In genomic region chr11:63814383-63814736, GRCh38 we compare ENCODE assay signal across 8 cellular contexts. TPM values are rescaled to one million over a fixed set of nuclear protein-coding genes. Genes with fewer than 3 reads are reported as not detected.
DNase-seq lines count a peak whose midpoint lies in the region; ATAC-seq and TF ChIP-seq lines count a peak whose summit lies in the region.

No MANE protein-coding gene starts in this region.

- H2AFZ ChIP-seq in PC-3 (ENCODE audit: low read length) (peak overlapping the region; percentile 97), fibroblast of lung (ENCODE audit: low read length) (no peak overlapping the region)

- H3K4me3 ChIP-seq in GM12864 (ENCODE audit: low read depth, low read length) (peak overlapping the region; percentile 97), PC-3 (ENCODE audit: low read length) (peak overlapping the region; percentile 96), fibroblast of lung (replicated peaks in 1 of 4; ENCODE audit: control extremely low read depth in 1 of 4, insufficient read depth in 1 of 4, low read depth in 3 of 4, low read length in 4 of 4) (peak overlapping the region; percentile 88 to 95 (median 91)), psoas muscle (peak overlapping the region; percentile 82)

- intact Hi-C loops in PC-3 (cut with micrococcal nuclease) (loop anchor here (1.0 kb wide), 1 partner anchor 46 kb away; the partner anchor contains the start of gene ZFTA), psoas muscle (cut with DNase I) (no loop called here)

- H3K79me2 ChIP-seq in PC-3 (ENCODE audit: low read length): peaks cover 46% of the 10 kb centered on the region
- peaks cover 40% of the 10 kb centered on the region for H3K79me2 ChIP-seq in fibroblast of lung (ENCODE audit: control insufficient read depth, insufficient read depth, low read length)

- no peak overlapping the region for H3K27ac ChIP-seq in PC-3 (ENCODE audit: low read length)
- H3K27ac ChIP-seq in fibroblast of lung (ENCODE audit: insufficient read depth, low read length): no peak overlapping the region
- no peak overlapping the region for H3K27ac ChIP-seq in psoas muscle
- no peak overlapping the region for H3K27ac ChIP-seq in caudate nucleus (ENCODE audit: low read depth, low read length)

- no peaks in the 10 kb centered on the region for H3F3A ChIP-seq in PC-3 (ENCODE audit: low read length, unreplicated experiment)

- CTCF ChIA-PET in PC-3 (lab: Charles Lee): no interaction called here

- no peaks in the 10 kb centered on the region for H3K9me3 ChIP-seq in PC-3 (ENCODE audit: low read length)
- H3K9me3 ChIP-seq in fibroblast of lung (ENCODE audit: control insufficient read depth, insufficient read depth, low read depth, low read length): no peaks in the 10 kb centered on the region
- H3K9me3 ChIP-seq in psoas muscle: no peaks in the 10 kb centered on the region

- POLR2A ChIA-PET in PC-3 (lab: Charles Lee; ENCODE audit: unreplicated experiment): no interaction called here

- H4K20me1 ChIP-seq in PC-3 (ENCODE audit: low read length): peaks cover 36% of the 10 kb centered on the region
- H4K20me1 ChIP-seq in fibroblast of lung (ENCODE audit: control insufficient read depth, extremely low read depth, insufficient read depth, low read length): no peaks in the 10 kb centered on the region

- no peaks in the 10 kb centered on the region for H3K9me2 ChIP-seq in PC-3 (replicated peaks; ENCODE audit: low read length)

- WGBS in psoas muscle, 3 donors: 34 to 39% (median 38%) methylated on average over 7 of the region's 7 CpGs

- ATAC-seq in PC-3 (peak; percentile 10), psoas muscle (no peak), GM21390 (IDR thresholded peaks at IDR 0.05; ENCODE audit: unreplicated experiment) (no peak), HG03097 (IDR thresholded peaks at IDR 0.05; ENCODE audit: low FRiP score, unreplicated experiment) (no peak)

- H3K36me3 ChIP-seq in PC-3 (ENCODE audit: low read depth, low read length) (peaks cover 19% of the 10 kb centered on the region), fibroblast of lung (ENCODE audit: control insufficient read depth, insufficient read depth, low read length) (peaks cover 13% of the 10 kb centered on the region), psoas muscle (ENCODE audit: insufficient read depth in 1 of 2, low read depth in 1 of 2) (peaks cover 0 to 30% of the 10 kb centered on the region in 2 donors)

- DNase-seq in GM12864 (ENCODE audit: low read depth): no peak
- DNase-seq in PC-3: peak; percentile 16
- peak in 1 of 2 donors; percentile 9 for DNase-seq in fibroblast of lung (ENCODE audit: low read depth in 2 of 2)
- no peak for DNase-seq in psoas muscle
- no peak for DNase-seq in caudate nucleus (lab: John Stamatoyannopoulos, UW)
- no peak for DNase-seq in cerebellar nuclear complex (lab: John Stamatoyannopoulos, UW)

- TSS peak; percentile 49 for BruUV-seq in PC-3 (replicated peaks; lab: Mats Ljungman, UMichigan)

- H3K4me1 ChIP-seq in PC-3 (ENCODE audit: insufficient read depth, low read length): peaks cover 17% of the 10 kb centered on the region
- H3K4me1 ChIP-seq in fibroblast of lung (ENCODE audit: control insufficient read depth, extremely low read depth, insufficient read depth, low read length): peaks cover 7% of the 10 kb centered on the region
- peaks cover 11% of the 10 kb centered on the region for H3K4me1 ChIP-seq in psoas muscle

- H3K9ac ChIP-seq in PC-3 (ENCODE audit: low read length): peak overlapping the region; percentile 83
- peak overlapping the region; percentile 79 for H3K9ac ChIP-seq in fibroblast of lung (ENCODE audit: insufficient read depth, low read length)

- no peaks in the 10 kb centered on the region for H3K27me3 ChIP-seq in PC-3 (ENCODE audit: low read length)
- H3K27me3 ChIP-seq in fibroblast of lung (ENCODE audit: control insufficient read depth, insufficient read depth, low read length): no peaks in the 10 kb centered on the region
- no peaks in the 10 kb centered on the region for H3K27me3 ChIP-seq in psoas muscle (ENCODE audit: insufficient read depth in 3 of 3, low read length in 2 of 3)

- H3K4me2 ChIP-seq in PC-3 (ENCODE audit: low read length) (peak overlapping the region; percentile 82), fibroblast of lung (ENCODE audit: extremely low read depth, insufficient read depth, low read length) (peak overlapping the region; percentile 82)

- no peak for TF ChIP-seq CTCF in GM12864 (IDR thresholded peaks at IDR 0.05; ENCODE audit: low read depth, low read length, missing control alignments)
- TF ChIP-seq CTCF in PC-3 (conservative IDR thresholded peaks at IDR 0.05; ENCODE audit: low read depth, low read length): no peak
- no peak for TF ChIP-seq CTCF in fibroblast of lung (conservative IDR thresholded peaks at IDR 0.05 in 1 of 2, IDR thresholded peaks at IDR 0.05 in 1 of 2; ENCODE audit: low read depth in 1 of 2, low read length in 2 of 2)
- TF ChIP-seq CTCF in psoas muscle (IDR thresholded peaks at IDR 0.05): no peak

RNA-seq across cellular contexts. Expression of gene SPINDOC, which starts 1.1 kb away (rescaled TPM):
- 61.5 and 67.2 TPM in 2 replicates for total RNA-seq in PC-3 (2014; rRNA removed)
- total RNA-seq in fibroblast of lung: 10.7 and 10.8 TPM in 2 replicates
- 10.9 and 13.9 TPM in 2 replicates for polyA plus RNA-seq in fibroblast of lung
- 15.7 and 22.1 TPM in 2 replicates for polyA plus RNA-seq in fibroblast of lung (2012)
- polyA minus RNA-seq in fibroblast of lung (ENCODE audit: low replicate concordance): 8.2 and 8.9 TPM in 2 replicates
- 1 to 10 TPM; 3.8 to 8.8 (median 6.9) TPM for total RNA-seq in psoas muscle
- polyA plus RNA-seq in psoas muscle: 1 to 10 TPM; 2.7 to 4.7 (median 4.6) TPM

RNA-seq across cellular contexts. Expression of gene MARK2, which starts 24.6 kb away (rescaled TPM):
- total RNA-seq in PC-3 (2014; rRNA removed) (60.1 and 66.5 TPM in 2 replicates), fibroblast of lung (5.4 and 6.4 TPM in 2 replicates), psoas muscle (10 to 100 TPM; 21.7 to 24.9 (median 22.9) TPM)
- polyA plus RNA-seq in fibroblast of lung (12.3 and 16.8 TPM in 2 replicates), psoas muscle (10 to 100 TPM; 11.7 to 24.7 (median 12.7) TPM)
- polyA plus RNA-seq in fibroblast of lung (2012): 10.2 and 13.6 TPM in 2 replicates
- polyA minus RNA-seq in fibroblast of lung (ENCODE audit: low replicate concordance): 6.4 and 13.5 TPM in 2 replicates

RNA-seq across cellular contexts. Expression of gene ZFTA, which starts 45.8 kb away (rescaled TPM):
- total RNA-seq in PC-3 (2014; rRNA removed) (15.1 and 29.5 TPM in 2 replicates), fibroblast of lung (12.9 and 14.4 TPM in 2 replicates), psoas muscle (10 to 100 TPM in 1 of 4 donors, 1 to 10 TPM in 3; 4.4 to 10.9 (median 7.8) TPM)
- polyA plus RNA-seq in fibroblast of lung (5.4 and 6.0 TPM in 2 replicates), psoas muscle (10 to 100 TPM in 1 of 3 donors, 1 to 10 TPM in 2; 2.1 to 14.7 (median 5.0) TPM)
- polyA plus RNA-seq in fibroblast of lung (2012): 6.8 and 8.2 TPM in 2 replicates
- polyA minus RNA-seq in fibroblast of lung (ENCODE audit: low replicate concordance): 2.6 and 5.0 TPM in 2 replicates
